24 cellular contexts compared by ENCODE assay signal in the genomic region with DNA sequence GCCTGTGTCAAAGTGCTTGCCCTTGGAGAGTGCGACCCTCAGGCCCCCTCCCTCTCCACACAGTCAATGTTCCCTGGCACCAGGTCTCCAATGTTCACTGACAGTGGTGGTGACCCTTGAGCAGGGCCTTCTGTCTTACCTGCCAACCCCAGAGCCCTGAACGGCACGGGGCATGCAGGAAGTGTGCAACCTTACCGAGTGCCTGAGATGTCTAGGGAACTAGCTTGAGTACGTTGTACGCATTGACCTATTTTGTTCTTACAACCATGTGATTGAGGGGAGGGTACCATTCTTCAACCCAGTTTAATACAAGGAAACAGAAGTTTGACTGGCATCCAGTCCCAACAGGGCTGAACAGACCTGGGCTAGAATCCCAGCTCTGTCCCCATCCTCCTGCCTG. TPM values are rescaled to one million over a fixed set of nuclear protein-coding genes. Genes with fewer than 3 reads are reported as not detected.
A peak's percentile ranks its signal among the peaks of the same experiment; 100 is the strongest.
DNase-seq lines count a peak whose midpoint lies in the region; ATAC-seq, FAIRE-seq and TF ChIP-seq lines count a peak whose summit lies in the region.
"Had no signal": no experiment of that assay in that cellular context is flagged by ENCODE, and none has a peak within 500 bp of the region (broad histone marks: within the 10 kb centered on the region; RNA-seq: fewer than 3 reads in every experiment).

No MANE protein-coding gene starts in this region.

- H2BK5ac ChIP-seq in neuronal stem cell (ENCODE audit: low read length) = no peak overlapping the region

- 0 out of 3 replicates have a peak, but pooled peaks cover 2% of the 10 kb centered on the region for H3K4me1 ChIP-seq in A549
- H3K4me1 ChIP-seq in neuronal stem cell (ENCODE audit: control insufficient read depth in 2 of 2, insufficient read depth in 1 of 2, low read depth in 1 of 2, low read length in 2 of 2) = peaks cover 3 to 4% of the 10 kb centered on the region in 2 donors
- H3K4me1 ChIP-seq: Peyer's patch had no signal

- no peak overlapping the region for H3K14ac ChIP-seq in neuronal stem cell (ENCODE audit: low read length)

- H3K27ac ChIP-seq in A549 = no peak overlapping the region
- no peak overlapping the region for H3K27ac ChIP-seq in neuronal stem cell (replicated peaks; ENCODE audit: low read length)
- H3K27ac ChIP-seq: Peyer's patch, SJCRH30 had no signal

- no peaks in the 10 kb centered on the region for H3K9me3 ChIP-seq in A549
- H3K9me3 ChIP-seq in T-helper 17 cell (ENCODE audit: control insufficient read depth, low read length, poor library complexity, severe bottlenecking) = no peaks in the 10 kb centered on the region
- H3K9me3 ChIP-seq in neuronal stem cell (replicated peaks in 1 of 2; ENCODE audit: control insufficient read depth in 2 of 2, insufficient read depth in 1 of 2, low read depth in 1 of 2, low read length in 2 of 2) = peaks cover 0 to 2% of the 10 kb centered on the region in 2 donors
- H3K9me3 ChIP-seq: MG63, Peyer's patch, SJCRH30 had no signal

- no peaks in the 10 kb centered on the region for H3K79me1 ChIP-seq in neuronal stem cell (ENCODE audit: low read depth, low read length)

- CTCF ChIA-PET in A549 (lab: Yijun Ruan, JAX) = interaction anchor here (0.7 to 2.6 kb wide), 8 partner anchors 8 to 190 kb away, joined by 3 to 9 read pairs (median 6); a partner anchor contains a TSS
- CTCF ChIA-PET in activated naive CD4-positive, alpha-beta T cell treated with anti-CD3 and anti-CD28 coated beads, Interleukin-2, amount 10 ng/mL, durations not matched to agents 7 days and 5 days (lab: Charles Lee) = interaction anchor here (1.4 kb wide), 1 partner anchor 48 kb away, joined by 3 read pairs; no protein-coding TSS in a partner anchor

- no peak for TF ChIP-seq RAD21 in A549 (conservative IDR thresholded peaks at IDR 0.05 in 1 of 2, IDR thresholded peaks at IDR 0.05 in 1 of 2)

- no peak overlapping the region for H3K4me3 Mint-ChIP-seq in T-helper 17 cell
- H3K4me3 Mint-ChIP-seq in activated naive CD4-positive, alpha-beta T cell treated with anti-CD3 and anti-CD28 coated beads, Interleukin-2, amount 10 ng/mL, durations not matched to agents 7 days and 5 days = no peak overlapping the region
- H3K4me3 Mint-ChIP-seq: CD4-positive, alpha-beta memory T cell; H9; HFFc6; T-cell had no signal

- H2BK120ac ChIP-seq in neuronal stem cell (ENCODE audit: low read depth, low read length) = no peak overlapping the region

- no peak overlapping the region for H3K18ac ChIP-seq in neuronal stem cell (ENCODE audit: low read length)

- H3K27ac Mint-ChIP-seq in T-helper 17 cell = peak overlapping the region; percentile 79
- no peak overlapping the region for H3K27ac Mint-ChIP-seq in activated naive CD4-positive, alpha-beta T cell treated with anti-CD3 and anti-CD28 coated beads, Interleukin-2, amount 10 ng/mL, durations not matched to agents 7 days and 5 days
- H3K27ac Mint-ChIP-seq: H9, HFFc6, T-cell had no signal

- no peak overlapping the region for H2BK15ac ChIP-seq in neuronal stem cell (ENCODE audit: low read length)

- no peak overlapping the region for H4K91ac ChIP-seq in neuronal stem cell (ENCODE audit: low read depth, low read length, poor library complexity)

- no peak overlapping the region for H3K9ac ChIP-seq in neuronal stem cell (ENCODE audit: low read depth, low read length, poor library complexity)

- no peak overlapping the region for H3K4me2 ChIP-seq in A549
- H3K4me2 ChIP-seq in neuronal stem cell (ENCODE audit: insufficient read depth, low read length, poor library complexity, severe bottlenecking) = no peak overlapping the region

- H3K27me3 Mint-ChIP-seq in T-helper 17 cell = peaks cover 10% of the 10 kb centered on the region
- H3K27me3 Mint-ChIP-seq in activated naive CD4-positive, alpha-beta T cell treated with anti-CD3 and anti-CD28 coated beads, Interleukin-2, amount 10 ng/mL, durations not matched to agents 7 days and 5 days = peaks cover 20% of the 10 kb centered on the region
- H3K27me3 Mint-ChIP-seq: CD4-positive, alpha-beta memory T cell; T-cell had no signal

- H3K4me3 ChIP-seq in A549 = no peak overlapping the region
- H3K4me3 ChIP-seq in neuronal stem cell (ENCODE audit: low read length in 2 of 2) = peak overlapping the region in 1 of 2 donors; percentile 6
- H3K4me3 ChIP-seq: MG63, Peyer's patch, SJCRH30 had no signal

- peak overlapping the region; percentile 25 for H2AK5ac ChIP-seq in neuronal stem cell (ENCODE audit: low read depth, low read length)

- no peak overlapping the region for H3K4ac ChIP-seq in neuronal stem cell (ENCODE audit: low read length)

- 77% methylated on average over 6 of the region's 6 CpGs for WGBS in A549 (ENCODE audit: missing lambda C conversion rate)
- WGBS in neuronal stem cell (ENCODE audit: extremely low coverage in 2 of 2, insufficient read length in 2 of 2, insufficient replicate concordance in 1 of 2), 2 donors = no CpG with 5 or more reads among the region's 6 CpGs

- peaks cover 13% of the 10 kb centered on the region for H3K4me1 Mint-ChIP-seq in T-helper 17 cell
- peaks cover under 1% of the 10 kb centered on the region for H3K4me1 Mint-ChIP-seq in activated naive CD4-positive, alpha-beta T cell treated with anti-CD3 and anti-CD28 coated beads, Interleukin-2, amount 10 ng/mL, durations not matched to agents 7 days and 5 days
- H3K4me1 Mint-ChIP-seq: CD4-positive, alpha-beta memory T cell; T-cell had no signal

- no peak overlapping the region for H2BK12ac ChIP-seq in neuronal stem cell (ENCODE audit: low read length)

- H3K36me3 Mint-ChIP-seq in T-helper 17 cell (ENCODE audit: low read depth) = no peaks in the 10 kb centered on the region
- no peaks in the 10 kb centered on the region for H3K36me3 Mint-ChIP-seq in activated naive CD4-positive, alpha-beta T cell treated with anti-CD3 and anti-CD28 coated beads, Interleukin-2, amount 10 ng/mL, durations not matched to agents 7 days and 5 days
- H3K36me3 Mint-ChIP-seq: CD4-positive, alpha-beta memory T cell; T-cell had no signal

- no peak for TF ChIP-seq POLR2A in A549 (IDR thresholded peaks at IDR 0.05; ENCODE audit: low read length)

- no peak for TF ChIP-seq EP300 in A549 (IDR thresholded peaks at IDR 0.05)

- H3K36me3 ChIP-seq in neuronal stem cell (replicated peaks in 1 of 2; ENCODE audit: control insufficient read depth in 2 of 2, insufficient read depth in 2 of 2, low read length in 2 of 2) = no peaks in the 10 kb centered on the region
- H3K36me3 ChIP-seq: MG63, Peyer's patch, SJCRH30 had no signal

- DNase-seq in A549 (ENCODE audit: low read depth in 1 of 2, low spot score in 1 of 2) (no peak), CD1c-positive myeloid dendritic cell (ENCODE audit: extremely low spot score) (peak; percentile 32), T-helper 17 cell (no peak), neuronal stem cell (ENCODE audit: low spot score) (no peak), NAMALWA (ENCODE audit: low spot score) (no peak)
- no peak for DNase-seq in activated naive CD4-positive, alpha-beta T cell treated with anti-CD3 and anti-CD28 coated beads, Interleukin-2, amount 10 ng/mL, durations not matched to agents 7 days and 5 days
- DNase-seq: CD4-positive, alpha-beta memory T cell; DND-41; H9; HFFc6; MG63; NCI-H1048; NCI-H1417 treated with DMSO at 0.1 percent for 48 hours; NCI-H187 treated with DMSO at 0.1 percent for 48 hours; NCI-H226; NCI-H510A treated with DMSO at 0.1 percent for 48 hours; NCI-H774; Peyer's patch; SJCRH30; T-cell had no signal

- no peak overlapping the region for H4K8ac ChIP-seq in neuronal stem cell (ENCODE audit: low read depth, low read length)

- ATAC-seq in A549 = no peak
- ATAC-seq in T-helper 17 cell = no peak
- ATAC-seq in GM21576 (IDR thresholded peaks at IDR 0.05; ENCODE audit: unreplicated experiment) = no peak
- ATAC-seq: T-cell had no signal

- H2AFZ ChIP-seq in neuronal stem cell (ENCODE audit: low read length) = no peak overlapping the region

- FAIRE-seq in A549 (lab: Jason Lieb, UNC) = peak; percentile 13

- no peak overlapping the region for H3K23ac ChIP-seq in neuronal stem cell (ENCODE audit: low read depth, low read length, poor library complexity)

- TF ChIP-seq CTCF in A549 (IDR thresholded peaks at IDR 0.05) = no peak

- H3K27me3 ChIP-seq in neuronal stem cell (ENCODE audit: control insufficient read depth in 3 of 3, insufficient read depth in 3 of 3, low read depth in 1 of 3, low read length in 3 of 3) = peaks cover 0 to 2% (median 0%) of the 10 kb centered on the region in 3 experiments
- H3K27me3 ChIP-seq: MG63, Peyer's patch, SJCRH30 had no signal

- H3K9me3 Mint-ChIP-seq in activated naive CD4-positive, alpha-beta T cell treated with anti-CD3 and anti-CD28 coated beads, Interleukin-2, amount 10 ng/mL, durations not matched to agents 7 days and 5 days = no peaks in the 10 kb centered on the region
- H3K9me3 Mint-ChIP-seq: CD4-positive, alpha-beta memory T cell; H9; HFFc6; T-cell had no signal

- POLR2A ChIA-PET in A549 (lab: Yijun Ruan, JAX) = no interaction called here

RNA-seq across cellular contexts. Expression of a gene that starts 13.2 kb away (rescaled TPM):
- not detected in 2 replicates for polyA plus RNA-seq in A549 (2011; rRNA removed)
- polyA plus RNA-seq in A549 (2012; cell fraction: cytosol; rRNA removed) = not detected in 2 replicates
- not detected in 2 replicates for polyA plus RNA-seq in A549 (2012; cell fraction: nucleus; rRNA removed)
- polyA plus RNA-seq in A549 (2017; fragmentation: RNase III; extraction: RNeasy Plus Mini Kit Qiagen cat#74134 plus additional on column Dnase treatment) = not detected in 3 replicates
- not detected in 2 replicates for polyA minus RNA-seq in A549 (2011; rRNA and poly(A)+ RNA removed)
- total RNA-seq in T-helper 17 cell = not detected
- polyA plus RNA-seq in neuronal stem cell (2013, experiment 1 of 2) = not detected
- polyA plus RNA-seq in neuronal stem cell (2013, experiment 2 of 2) = not detected
- total RNA-seq: A172; CD4-positive, alpha-beta memory T cell; G401; H9; HFFc6; LHCN-M2 had no signal
- polyA plus RNA-seq: CD4-positive, alpha-beta memory T cell had no signal

RNA-seq across cellular contexts. Expression of a gene that starts 22.9 kb away (rescaled TPM):
- polyA plus RNA-seq in A549 (2011; rRNA removed) (not detected in 2 replicates), A549 (2017; fragmentation: RNase III; extraction: RNeasy Plus Mini Kit Qiagen cat#74134 plus additional on column Dnase treatment) (0.03 TPM in 1 of 3 replicates, not detected in the others)
- not detected in 2 replicates for polyA plus RNA-seq in A549 (2012; cell fraction: cytosol; rRNA removed)
- 0.22 TPM in 2 replicates for polyA plus RNA-seq in A549 (2012; cell fraction: nucleus; rRNA removed)
- not detected in 2 replicates for polyA minus RNA-seq in A549 (2011; rRNA and poly(A)+ RNA removed)
- 1 to 10 TPM in 1 of 2 donors, under 1 TPM in 1; 0.55 to 2.8 TPM for total RNA-seq in T-helper 17 cell
- polyA plus RNA-seq in neuronal stem cell (2013, experiment 1 of 2) = not detected
- 0.01 TPM for polyA plus RNA-seq in neuronal stem cell (2013, experiment 2 of 2)
- total RNA-seq: A172, G401, HFFc6, LHCN-M2, Peyer's patch had no signal
- polyA plus RNA-seq: CD4-positive, alpha-beta memory T cell had no signal

RNA-seq across cellular contexts. Expression of a gene that starts 23.8 kb away (rescaled TPM):
- polyA plus RNA-seq in A549 (2011; rRNA removed) (0.14 and 0.29 TPM in 2 replicates), A549 (2017; fragmentation: RNase III; extraction: RNeasy Plus Mini Kit Qiagen cat#74134 plus additional on column Dnase treatment) (0.05 TPM in 1 of 3 replicates, not detected in the others)
- polyA plus RNA-seq in A549 (2012; cell fraction: cytosol; rRNA removed) = 0.03 and 0.20 TPM in 2 replicates
- 0.18 TPM in 1 of 2 replicates, not detected in the other for polyA plus RNA-seq in A549 (2012; cell fraction: nucleus; rRNA removed)
- not detected in 2 replicates for polyA minus RNA-seq in A549 (2011; rRNA and poly(A)+ RNA removed)
- 10 to 100 TPM in 1 of 2 donors, 1 to 10 TPM in 1; 1.3 to 36.1 TPM for total RNA-seq in T-helper 17 cell
- polyA plus RNA-seq in neuronal stem cell (2013, experiment 1 of 2) = not detected
- polyA plus RNA-seq in neuronal stem cell (2013, experiment 2 of 2) = 0.04 TPM
- total RNA-seq: G401, H9 had no signal

RNA-seq across cellular contexts. Expression of a gene that starts 36.4 kb away (rescaled TPM):
- polyA plus RNA-seq in A549 (2011; rRNA removed) = 91.8 and 118 TPM in 2 replicates
- 228 and 240 TPM in 2 replicates for polyA plus RNA-seq in A549 (2012; cell fraction: cytosol; rRNA removed)
- polyA plus RNA-seq in A549 (2012; cell fraction: nucleus; rRNA removed) = 225 and 296 TPM in 2 replicates
- 124 to 141 TPM (median 141 TPM) in 3 replicates for polyA plus RNA-seq in A549 (2017; fragmentation: RNase III; extraction: RNeasy Plus Mini Kit Qiagen cat#74134 plus additional on column Dnase treatment)
- 85.3 and 97.1 TPM in 2 replicates for polyA minus RNA-seq in A549 (2011; rRNA and poly(A)+ RNA removed)
- 100 to 1,000 TPM; 204 to 299 TPM for total RNA-seq in T-helper 17 cell
- polyA plus RNA-seq in neuronal stem cell (2013, experiment 1 of 2) = 132 TPM
- polyA plus RNA-seq in neuronal stem cell (2013, experiment 2 of 2) = 132 TPM

RNA-seq across cellular contexts. Expression of a gene that starts 42.5 kb away (rescaled TPM):
- polyA plus RNA-seq in A549 (2011; rRNA removed) (not detected in 2 replicates), A549 (2017; fragmentation: RNase III; extraction: RNeasy Plus Mini Kit Qiagen cat#74134 plus additional on column Dnase treatment) (not detected in 3 replicates)
- polyA plus RNA-seq in A549 (2012; cell fraction: cytosol; rRNA removed) = not detected in 2 replicates
- polyA plus RNA-seq in A549 (2012; cell fraction: nucleus; rRNA removed) = not detected in 2 replicates
- polyA minus RNA-seq in A549 (2011; rRNA and poly(A)+ RNA removed) = not detected in 2 replicates
- 1 to 10 TPM in 1 of 2 donors, not detected in 1; 1.4 TPM for total RNA-seq in T-helper 17 cell
- not detected for polyA plus RNA-seq in neuronal stem cell (2013, experiment 1 of 2)
- not detected for polyA plus RNA-seq in neuronal stem cell (2013, experiment 2 of 2)
- total RNA-seq: A172; CD4-positive, alpha-beta memory T cell; G401; H9; HFFc6; LHCN-M2; SJCRH30 had no signal
- polyA plus RNA-seq: CD4-positive, alpha-beta memory T cell had no signal
